Comparison of ENCODE assay signal across 8 cellular contexts in the genomic region with DNA sequence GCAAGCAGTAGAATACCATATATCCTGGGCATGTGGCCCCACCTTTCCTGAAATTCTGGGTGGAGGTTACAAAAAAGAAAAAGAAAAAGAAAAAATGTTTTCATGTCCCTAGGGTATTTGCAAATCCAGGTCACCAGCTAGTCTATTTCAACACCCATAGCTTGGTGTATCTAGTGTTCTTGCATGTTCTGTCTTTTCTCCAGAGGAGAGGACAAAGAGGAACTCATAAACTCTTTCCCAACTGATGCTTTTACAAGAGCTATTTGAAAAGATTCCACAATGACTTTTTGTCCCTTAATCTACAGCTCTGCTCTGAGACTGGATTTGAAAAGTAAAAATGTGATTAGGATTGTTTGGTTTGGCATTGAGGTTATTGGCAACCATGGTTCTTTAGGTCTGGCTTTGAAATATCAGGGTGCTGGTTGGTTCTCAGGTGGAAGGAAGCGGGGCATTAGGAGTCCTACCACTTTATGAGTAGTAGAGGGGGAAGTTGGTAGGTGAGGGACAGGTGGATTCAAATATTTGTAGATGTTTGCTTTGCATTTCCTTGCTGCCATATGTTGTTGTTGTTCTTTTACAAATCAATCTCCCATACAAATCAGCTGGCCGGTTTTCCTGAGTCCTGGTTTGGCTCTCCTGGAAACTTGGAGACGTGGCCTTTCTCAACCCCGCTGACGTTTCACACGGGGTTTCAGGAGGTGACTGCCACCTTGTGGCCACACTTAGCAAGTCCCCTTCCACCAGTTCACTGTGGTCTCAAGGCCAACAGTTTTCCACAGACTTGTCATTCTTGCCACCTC.
DNase-seq lines count a peak whose midpoint lies in the region; ATAC-seq and TF ChIP-seq lines count a peak whose summit lies in the region.

No MANE protein-coding gene starts in this region.

- peaks cover 21% of the 10 kb centered on the region for H3K4me1 ChIP-seq in lower lobe of right lung

- intact Hi-C loops in lower lobe of right lung (cut with DNase I) = loop anchor here (5.0 kb wide), 1 partner anchor 167 kb away; no protein-coding TSS in a partner anchor

- DNase-seq in NCI-H2029 (lab: John Stamatoyannopoulos, UW) (peak; percentile 33), NCI-H2029 treated with DMSO at 0.1 percent for 48 hours (lab: John Stamatoyannopoulos, UW) (no peak), NCI-H446 (lab: John Stamatoyannopoulos, UW) (peak; percentile 51 to 91), dermis microvascular lymphatic vessel endothelial cell (ENCODE audit: low read depth in 2 of 2) (peak; percentile 50 to 86), lower lobe of right lung (peak; percentile 73)
- DNase-seq in activated CD4-positive, alpha-beta T cell treated with anti-CD3 and anti-CD28 coated beads, Interleukin-2, amount 50 U/mL, for 1 hour = peak; percentile 68
- DNase-seq in stimulated activated CD4-positive, alpha-beta T cell treated with anti-CD3 and anti-CD28 coated beads, TNF-alpha, amount 100 ng/mL, for 48 hours (ENCODE audit: low read depth in 3 of 3) = peak; percentile 34 to 48 (median 47)

- no peaks in the 10 kb centered on the region for H3K27me3 ChIP-seq in lower lobe of right lung (ENCODE audit: low read depth)

- peak; percentile 84 for TF ChIP-seq CTCF in lower lobe of right lung (IDR thresholded peaks at IDR 0.05)

- peak; percentile 79 for ATAC-seq in HG03064 (IDR thresholded peaks at IDR 0.05; ENCODE audit: low read depth, unreplicated experiment)
- ATAC-seq in lower lobe of right lung = peak; percentile 90 to 92

- H3K4me3 ChIP-seq in lower lobe of right lung = no peak overlapping the region

- peak overlapping the region; percentile 25 for H3K27ac ChIP-seq in lower lobe of right lung

- no peaks in the 10 kb centered on the region for H3K36me3 ChIP-seq in lower lobe of right lung

- no peaks in the 10 kb centered on the region for H3K9me3 ChIP-seq in lower lobe of right lung
